7 cellular contexts compared by ENCODE assay signal in genomic region chrX:76151537-76151936, GRCh38. TPM values are rescaled to one million over a fixed set of nuclear protein-coding genes. Genes with fewer than 3 reads are reported as not detected.
A peak's percentile ranks its signal among the peaks of the same experiment; 100 is the strongest.
DNase-seq lines count a peak whose midpoint lies in the region; ATAC-seq, FAIRE-seq and TF ChIP-seq lines count a peak whose summit lies in the region.
"Not testable (repeated sequence)": the region's sequence is repeated elsewhere in the genome, so short reads cannot be mapped to it uniquely, and the experiment has no call there.

No MANE protein-coding gene starts in this region.

- H3K36me3 ChIP-seq in bronchial epithelial cell (ENCODE audit: control insufficient read depth, insufficient read depth, low read length) = not testable (repeated sequence)

- TF ChIP-seq CTCF in bronchial epithelial cell (IDR thresholded peaks at IDR 0.05; ENCODE audit: insufficient read depth, low read length, severe bottlenecking) = not testable (repeated sequence)

- ATAC-seq in GM18861 (IDR thresholded peaks at IDR 0.05; ENCODE audit: unreplicated experiment) (peak; percentile 83), GM19397 (IDR thresholded peaks at IDR 0.05; ENCODE audit: unreplicated experiment) (peak; percentile 67), GM21576 (IDR thresholded peaks at IDR 0.05; ENCODE audit: unreplicated experiment) (peak; percentile 76), HG02852 (IDR thresholded peaks at IDR 0.05; ENCODE audit: unreplicated experiment) (peak; percentile 68), HG03103 (IDR thresholded peaks at IDR 0.05; ENCODE audit: low read depth, unreplicated experiment) (peak; percentile 66), HG03520 (IDR thresholded peaks at IDR 0.05; ENCODE audit: unreplicated experiment) (peak; percentile 81)

- FAIRE-seq in bronchial epithelial cell (lab: Jason Lieb, UNC) = peak; percentile 86

- not testable (repeated sequence) for DNase-seq in bronchial epithelial cell (ENCODE audit: low read depth)

- not testable (repeated sequence) for H3K27me3 ChIP-seq in bronchial epithelial cell (ENCODE audit: control insufficient read depth, insufficient read depth, low read length)

- not testable (repeated sequence) for H3K4me3 ChIP-seq in bronchial epithelial cell (ENCODE audit: low read depth, low read length)

RNA-seq across cellular contexts. Expression of gene PBDC1, which starts 21.3 kb away (rescaled TPM):
- total RNA-seq in bronchial epithelial cell = 20.0 and 27.3 TPM in 2 replicates
